In genomic region chr3:37923576-37923926, GRCh38 we compare ENCODE assay signal across 23 cellular contexts.
DNase-seq lines count a peak whose midpoint lies in the region; ATAC-seq and TF ChIP-seq lines count a peak whose summit lies in the region.
"Had no signal": no experiment of that assay in that cellular context is flagged by ENCODE, and none has a peak within 500 bp of the region (broad histone marks: within the 10 kb centered on the region; RNA-seq: fewer than 3 reads in every experiment).

No MANE protein-coding gene starts in this region.

- H3K9me2 ChIP-seq in neural cell (ENCODE audit: insufficient read depth, low read length): no peaks in the 10 kb centered on the region

- peaks cover 10 to 53% (median 20%) of the 10 kb centered on the region in 4 donors for H3K4me1 ChIP-seq in transverse colon

- 71 to 81% methylated on average over 2 of the region's 2 CpGs for WGBS in transverse colon (ENCODE audit: low coverage in 1 of 2), 2 donors

- DNase-seq in transverse colon (no peak), NCI-H446 treated with DMSO at 0.1 percent for 48 hours (lab: John Stamatoyannopoulos, UW) (no peak)
- no peak for DNase-seq in activated CD8-positive, alpha-beta memory T cell treated with anti-CD3 and anti-CD28 coated beads, Interleukin-2, amount 50 U/mL, for 4 hours
- DNase-seq: activated CD4-positive, alpha-beta memory T cell treated with anti-CD3 and anti-CD28 coated beads for 36 hours; activated CD4-positive, CD25-positive, alpha-beta regulatory T cell treated with anti-CD3 and anti-CD28 coated beads, Interleukin-2, amount 50 U/mL, for 72 hours; activated naive CD4-positive, alpha-beta T cell treated with anti-CD3 and anti-CD28 coated beads, Interleukin-2, amount 10 ng/mL, durations not matched to agents 7 days and 5 days; CD8-positive, alpha-beta memory T cell; DMS 273 treated with DMSO at 0.1 percent for 48 hours; effector memory CD8-positive, alpha-beta T cell; EL; glutamatergic neuron; NCI-H2029; NCI-H526 treated with DMSO at 0.1 percent for 48 hours; NK-92 treated with Interleukin-12 subunit alpha and Interleukin-12 subunit beta, amount 100 ng/mL, for 24 hours; PC-3; SHP77; stimulated activated naive CD4-positive, alpha-beta T cell treated with Interleukin-2 at 50 U/mL for 16 hours had no signal

- H3K9ac ChIP-seq in neural cell (ENCODE audit: low read length): no peak overlapping the region
- H3K9ac ChIP-seq: KMS-11 had no signal

- no peaks in the 10 kb centered on the region for H3F3A ChIP-seq in neural cell (ENCODE audit: insufficient read depth, low read length, poor library complexity, severe bottlenecking)

- intact Hi-C loops in transverse colon (cut with DNase I; ENCODE audit: low total_unique reads): no loop called here

- no peak overlapping the region for H3K4me2 ChIP-seq in neural cell (ENCODE audit: low read length)
- H3K4me2 ChIP-seq: KMS-11 had no signal

- TF ChIP-seq EP300 in neural cell (conservative IDR thresholded peaks at IDR 0.05; ENCODE audit: poor library complexity, severe bottlenecking) (peak; percentile 73), transverse colon (IDR thresholded peaks at IDR 0.05; ENCODE audit: low read depth) (no peak)

- no peak for TF ChIP-seq RAD21 in neural cell (conservative IDR thresholded peaks at IDR 0.05)

- H3K9me3 ChIP-seq in neural cell (ENCODE audit: low read length): no peaks in the 10 kb centered on the region
- no peaks in the 10 kb centered on the region for H3K9me3 ChIP-seq in transverse colon

- H3K27ac ChIP-seq in VCaP: peak overlapping the region; percentile 40; the same call in 1 of the 2 replicates
- peak overlapping the region; percentile 12 for H3K27ac ChIP-seq in cingulate gyrus (ENCODE audit: low read depth, low read length)
- H3K27ac ChIP-seq in neural cell (ENCODE audit: low read length): peak overlapping the region; percentile 30
- H3K27ac ChIP-seq in transverse colon: peak overlapping the region in 3 of 4 donors; percentile 44 to 69 (median 48)
- H3K27ac ChIP-seq: KMS-11 had no signal

- peak overlapping the region; percentile 5 for H3K4me3 ChIP-seq in neural cell (ENCODE audit: low read length)
- H3K4me3 ChIP-seq in transverse colon: no peak overlapping the region
- H3K4me3 ChIP-seq: skin epidermis had no signal

- no peaks in the 10 kb centered on the region for H4K20me1 ChIP-seq in neural cell (ENCODE audit: insufficient read depth)

- TF ChIP-seq CTCF in VCaP (conservative IDR thresholded peaks at IDR 0.05) (no peak), neural cell (IDR thresholded peaks at IDR 0.05; ENCODE audit: poor library complexity, severe bottlenecking) (no peak), transverse colon (IDR thresholded peaks at IDR 0.05) (no peak)

- peaks cover 4% of the 10 kb centered on the region for H3K79me2 ChIP-seq in neural cell (replicated peaks; ENCODE audit: insufficient read depth, low read length)

- H2AFZ ChIP-seq in neural cell (ENCODE audit: low read depth, low read length): no peak overlapping the region

- no peak for ATAC-seq in HG03280 (IDR thresholded peaks at IDR 0.05; ENCODE audit: unreplicated experiment)
- ATAC-seq: effector memory CD8-positive, alpha-beta T cell; PC-3 had no signal

- H3K36me3 ChIP-seq in neural cell (ENCODE audit: insufficient read depth, low read length) (no peaks in the 10 kb centered on the region), transverse colon (no peaks in the 10 kb centered on the region)

- in situ Hi-C loops in transverse colon (cut with MboI; ENCODE audit: low pct_ligation_motif_present in 1 of 4, low pct_unique_long_range_greater_than_20kb in 1 of 4, low sequenced_read_pairs in 3 of 4): no loop called here

- H3K27me3 ChIP-seq in neural cell (ENCODE audit: insufficient read depth, low read depth, low read length) (no peaks in the 10 kb centered on the region), transverse colon (no peaks in the 10 kb centered on the region)

- TF ChIP-seq POLR2A in transverse colon (IDR thresholded peaks at IDR 0.05): no peak

TF ChIP-seq in neural cell, 6 proteins besides CTCF, POLR2A, EP300 and RAD21:
- TF ChIP-seq MXI1 (conservative IDR thresholded peaks at IDR 0.05; ENCODE audit: poor library complexity, severe bottlenecking) (no peak), SMC3 (conservative IDR thresholded peaks at IDR 0.05; ENCODE audit: poor library complexity) (no peak), TAF1 (IDR thresholded peaks at IDR 0.05; ENCODE audit: low read depth) (no peak), EZH2 (IDR thresholded peaks at IDR 0.05; ENCODE audit: borderline replicate concordance, insufficient read depth, low read length, poor library complexity, severe bottlenecking) (no peak), REST (IDR thresholded peaks at IDR 0.05; ENCODE audit: borderline replicate concordance) (no peak), POLR2AphosphoS5 (IDR thresholded peaks at IDR 0.05) (no peak)
